Comparison of ENCODE assay signal across 1 cellular context in genomic region chr5:102368392-102368791, GRCh38.
TF ChIP-seq lines count a peak whose summit lies in the region.

No MANE protein-coding gene starts in this region.

TF ChIP-seq in HepG2, 621 proteins besides CTCF, POLR2A, EP300 and RAD21 (continued from another document):
- TF ChIP-seq, protein P1, sequence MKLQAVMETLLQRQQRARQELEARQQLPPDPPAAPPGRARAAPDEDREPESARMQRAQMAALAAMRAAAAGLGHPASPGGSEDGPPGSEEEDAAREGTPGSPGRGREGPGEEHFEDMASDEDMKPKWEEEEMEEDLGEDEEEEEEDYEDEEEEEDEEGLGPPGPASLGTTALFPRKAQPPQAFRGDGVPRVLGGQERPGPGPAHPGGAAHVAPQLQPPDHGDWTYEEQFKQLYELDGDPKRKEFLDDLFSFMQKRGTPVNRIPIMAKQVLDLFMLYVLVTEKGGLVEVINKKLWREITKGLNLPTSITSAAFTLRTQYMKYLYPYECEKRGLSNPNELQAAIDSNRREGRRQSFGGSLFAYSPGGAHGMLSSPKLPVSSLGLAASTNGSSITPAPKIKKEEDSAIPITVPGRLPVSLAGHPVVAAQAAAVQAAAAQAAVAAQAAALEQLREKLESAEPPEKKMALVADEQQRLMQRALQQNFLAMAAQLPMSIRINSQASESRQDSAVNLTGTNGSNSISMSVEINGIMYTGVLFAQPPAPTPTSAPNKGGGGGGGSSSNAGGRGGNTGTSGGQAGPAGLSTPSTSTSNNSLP (IDR thresholded peaks at IDR 0.05; ENCODE audit: low read depth, low read length): no peak
- no peak for TF ChIP-seq ZBTB34 (CRISPR knock-in tag; IDR thresholded peaks at IDR 0.05)
